ENCODE assay signal across 1 cellular context in the genomic region with DNA sequence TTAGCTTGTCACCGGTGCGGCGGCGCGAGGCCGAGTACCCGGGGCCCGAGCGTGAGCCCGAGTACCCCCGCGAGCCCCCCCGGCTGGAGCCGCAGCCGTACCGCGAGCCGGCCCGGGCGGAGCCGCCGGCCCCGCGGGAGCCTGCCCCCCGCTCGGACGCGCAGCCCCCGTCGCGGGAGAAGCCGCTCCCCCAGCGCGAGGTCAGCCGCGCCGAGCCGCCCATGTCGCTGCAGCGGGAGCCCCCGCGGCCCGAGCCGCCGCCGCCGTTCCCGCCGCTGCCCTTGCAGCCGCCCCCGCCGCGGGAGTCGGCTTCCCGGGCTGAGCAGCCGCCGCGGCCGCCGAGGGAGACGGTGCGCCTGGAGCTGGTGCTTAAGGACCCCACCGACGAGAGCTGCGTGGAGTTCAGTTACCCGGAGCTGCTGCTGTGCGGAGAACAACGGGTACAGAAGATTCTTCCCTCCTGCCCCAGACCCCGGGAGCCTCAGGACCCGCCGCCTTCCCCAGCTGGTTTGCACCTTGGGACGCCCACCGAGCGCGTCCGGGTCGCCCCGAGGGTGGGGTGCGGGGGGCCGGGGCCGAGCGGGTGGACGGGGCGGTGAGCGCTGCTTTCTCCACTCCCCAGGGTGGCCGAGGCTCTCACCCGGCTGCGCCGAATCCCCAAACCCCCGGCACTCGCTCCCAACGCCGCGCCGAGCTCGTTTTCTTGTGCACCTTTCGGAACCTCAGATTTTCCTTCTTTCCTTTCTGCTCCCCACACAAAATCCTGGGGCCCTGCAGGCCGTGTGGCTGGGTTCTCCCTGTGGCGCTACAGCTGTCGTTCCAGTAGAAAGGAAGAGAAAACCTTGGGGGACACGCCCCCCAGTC.
TF ChIP-seq lines count a peak whose summit lies in the region.

No MANE protein-coding gene starts in this region.

TF ChIP-seq in HepG2, 621 proteins besides CTCF, POLR2A, EP300 and RAD21 (continued from another document):
- TF ChIP-seq ZFAT (CRISPR knock-in tag; conservative IDR thresholded peaks at IDR 0.05), result no peak
- TF ChIP-seq, protein P1, sequence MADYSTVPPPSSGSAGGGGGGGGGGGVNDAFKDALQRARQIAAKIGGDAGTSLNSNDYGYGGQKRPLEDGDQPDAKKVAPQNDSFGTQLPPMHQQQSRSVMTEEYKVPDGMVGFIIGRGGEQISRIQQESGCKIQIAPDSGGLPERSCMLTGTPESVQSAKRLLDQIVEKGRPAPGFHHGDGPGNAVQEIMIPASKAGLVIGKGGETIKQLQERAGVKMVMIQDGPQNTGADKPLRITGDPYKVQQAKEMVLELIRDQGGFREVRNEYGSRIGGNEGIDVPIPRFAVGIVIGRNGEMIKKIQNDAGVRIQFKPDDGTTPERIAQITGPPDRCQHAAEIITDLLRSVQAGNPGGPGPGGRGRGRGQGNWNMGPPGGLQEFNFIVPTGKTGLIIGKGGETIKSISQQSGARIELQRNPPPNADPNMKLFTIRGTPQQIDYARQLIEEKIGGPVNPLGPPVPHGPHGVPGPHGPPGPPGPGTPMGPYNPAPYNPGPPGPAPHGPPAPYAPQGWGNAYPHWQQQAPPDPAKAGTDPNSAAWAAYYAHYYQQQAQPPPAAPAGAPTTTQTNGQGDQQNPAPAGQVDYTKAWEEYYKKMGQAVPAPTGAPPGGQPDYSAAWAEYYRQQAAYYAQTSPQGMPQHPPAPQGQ (CRISPR knock-in tag; IDR thresholded peaks at IDR 0.05; ENCODE audit: borderline replicate concordance), result no peak
- TF ChIP-seq HOXD1 (CRISPR knock-in tag; IDR thresholded peaks at IDR 0.05), result no peak
